ENCODE assay signal across 21 cellular contexts in genomic region chr18:45932708-45933107, GRCh38. TPM values are rescaled to one million over a fixed set of nuclear protein-coding genes. Genes with fewer than 3 reads are reported as not detected.
A peak's percentile ranks its signal among the peaks of the same experiment; 100 is the strongest.
DNase-seq lines count a peak whose midpoint lies in the region; ATAC-seq and TF ChIP-seq lines count a peak whose summit lies in the region.
"Had no signal": no experiment of that assay in that cellular context is flagged by ENCODE, and none has a peak within 500 bp of the region (broad histone marks: within the 10 kb centered on the region; RNA-seq: fewer than 3 reads in every experiment).

No MANE protein-coding gene starts in this region.

- H3K9me3 ChIP-seq in right atrium auricular region, result no peaks in the 10 kb centered on the region
- H3K9me3 ChIP-seq: BE2C, MG63, SJCRH30 had no signal

- ATAC-seq in Right ventricle myocardium inferior, result peak; percentile 71
- peak; percentile 72 for ATAC-seq in Right ventricle myocardium superior (ENCODE audit: poor library complexity)
- no peak for ATAC-seq in GM21447 (IDR thresholded peaks at IDR 0.05; ENCODE audit: unreplicated experiment)
- ATAC-seq: GM23338 had no signal

- no peak for TF ChIP-seq CTCF in right atrium auricular region (IDR thresholded peaks at IDR 0.05)

- H3K27me3 ChIP-seq in right atrium auricular region, result no peaks in the 10 kb centered on the region
- H3K27me3 ChIP-seq: BE2C, MG63, SJCRH30 had no signal

- H3K27ac ChIP-seq in right atrium auricular region, result peak overlapping the region; percentile 59 to 77
- H3K27ac ChIP-seq: SJCRH30 had no signal

- intact Hi-C loops in Right ventricle myocardium inferior (cut with DNase I) (no loop called here), cardiac septum (cut with DNase I) (no loop called here), Right ventricle myocardium superior (cut with DNase I) (no loop called here)

- peaks cover 51% of the 10 kb centered on the region for H3K36me3 ChIP-seq in right atrium auricular region
- H3K36me3 ChIP-seq: BE2C, SJCRH30 had no signal

- no peaks in the 10 kb centered on the region for H3K4me1 ChIP-seq in right atrium auricular region
- H3K4me1 ChIP-seq: BE2C, SJCRH30 had no signal

- H3K4me3 ChIP-seq in right atrium auricular region, result no peak overlapping the region
- H3K4me3 ChIP-seq: GM23338, MG63, SJCRH30 had no signal

- DNase-seq in Right ventricle myocardium inferior (ENCODE audit: missing footprints) (no peak), cardiac septum (ENCODE audit: low spot score) (no peak), Right ventricle myocardium superior (no peak), right atrium auricular region (ENCODE audit: low spot score) (no peak), cortex of kidney (lab: John Stamatoyannopoulos, UW) (no peak)
- DNase-seq in activated naive CD4-positive, alpha-beta T cell treated with Interleukin-2 at 50 U/mL for 16 hours, result no peak
- DNase-seq: 8988T, ACHN, BE2C, H9, KG1, MG63, NCI-H1105 treated with DMSO at 0.1 percent for 48 hours, NCI-H146, NCI-H2029, NCI-H446, NCI-H524 treated with DMSO at 0.1 percent for 48 hours, NCI-H774, SJCRH30 had no signal

RNA-seq across cellular contexts. Expression of gene EPG5, which starts 34.4 kb away (rescaled TPM):
- total RNA-seq in Right ventricle myocardium inferior (18.2 TPM), cardiac septum (16.7 TPM), Right ventricle myocardium superior (18.9 TPM), right atrium auricular region (10 to 100 TPM; 25.3 to 33.6 TPM)
